ENCODE assay signal across 1 cellular context in genomic region chr2:238238766-238239551, GRCh38.
TF ChIP-seq lines count a peak whose summit lies in the region.

No MANE protein-coding gene starts in this region.

TF ChIP-seq in HepG2, 621 proteins besides CTCF, POLR2A, EP300 and RAD21 (continued from another document and continues in another):
- TF ChIP-seq PBX3 (CRISPR knock-in tag; IDR thresholded peaks at IDR 0.05; ENCODE audit: borderline replicate concordance) = peak; percentile 92; the same call in 1 of the 2 replicates
- TF ChIP-seq CREB3 (CRISPR knock-in tag; IDR thresholded peaks at IDR 0.05) = peak; percentile 99
- TF ChIP-seq SETDB1 (CRISPR knock-in tag; IDR thresholded peaks at IDR 0.05; ENCODE audit: borderline replicate concordance) = 0 out of 2 replicates have a peak, but pooled peaks have one; percentile 56
- TF ChIP-seq ZNF557 (CRISPR knock-in tag; IDR thresholded peaks at IDR 0.05) = peak; percentile 99
- 0 out of 2 replicates have a peak, but pooled peaks have one; percentile 79 for TF ChIP-seq ZC3H13 (CRISPR knock-in tag; IDR thresholded peaks at IDR 0.05)
- TF ChIP-seq HES4 (CRISPR knock-in tag; IDR thresholded peaks at IDR 0.05; ENCODE audit: borderline replicate concordance) = peak; percentile 100
- TF ChIP-seq SCMH1 (CRISPR knock-in tag; IDR thresholded peaks at IDR 0.05; ENCODE audit: borderline replicate concordance) = no peak
- no peak for TF ChIP-seq ZNF512 (CRISPR knock-in tag; IDR thresholded peaks at IDR 0.05)
- peak; percentile 99 for TF ChIP-seq ZIK1 (CRISPR knock-in tag; IDR thresholded peaks at IDR 0.05; ENCODE audit: borderline replicate concordance, low read depth)
- TF ChIP-seq ZBED4 (CRISPR knock-in tag; IDR thresholded peaks at IDR 0.05; ENCODE audit: borderline replicate concordance) = 0 out of 2 replicates have a peak, but pooled peaks have one; percentile 55
- TF ChIP-seq ZNF883 (CRISPR knock-in tag; IDR thresholded peaks at IDR 0.05; ENCODE audit: not compliant biosample characterization) = peak; percentile 98
- TF ChIP-seq SRY (CRISPR knock-in tag; IDR thresholded peaks at IDR 0.05) = peak; percentile 100
- peak; percentile 62 for TF ChIP-seq RXRB (CRISPR knock-in tag; IDR thresholded peaks at IDR 0.05; ENCODE audit: borderline replicate concordance)
- no peak for TF ChIP-seq HCFC1 (IDR thresholded peaks at IDR 0.05; ENCODE audit: low read depth, low read length)
- peak; percentile 20; the same call in 1 of the 2 replicates for TF ChIP-seq ZMYM3 (CRISPR knock-in tag; IDR thresholded peaks at IDR 0.05)
- TF ChIP-seq ZNF44 (CRISPR knock-in tag; IDR thresholded peaks at IDR 0.05) = peak; percentile 95
- TF ChIP-seq ZNF546 (CRISPR knock-in tag; conservative IDR thresholded peaks at IDR 0.05) = peak; percentile 100
- TF ChIP-seq PAWR (CRISPR knock-in tag; IDR thresholded peaks at IDR 0.05; ENCODE audit: borderline replicate concordance) = no peak
- peak; percentile 59; the same call in 1 of the 2 replicates for TF ChIP-seq SP2 (CRISPR knock-in tag; IDR thresholded peaks at IDR 0.05)
- TF ChIP-seq ZBTB1 (CRISPR knock-in tag; IDR thresholded peaks at IDR 0.05; ENCODE audit: borderline replicate concordance) = peak; percentile 71; the same call in 1 of the 2 replicates
- TF ChIP-seq SMAD9 (CRISPR knock-in tag; IDR thresholded peaks at IDR 0.05) = peak; percentile 99
- no peak for TF ChIP-seq ZNF609 (CRISPR knock-in tag; IDR thresholded peaks at IDR 0.05; ENCODE audit: borderline replicate concordance)
- TF ChIP-seq RXRA (CRISPR knock-in tag; IDR thresholded peaks at IDR 0.05) = peak; percentile 78
- peak; percentile 86 for TF ChIP-seq MED1 (CRISPR knock-in tag; IDR thresholded peaks at IDR 0.05)
- TF ChIP-seq ZNF7 (CRISPR knock-in tag; IDR thresholded peaks at IDR 0.05) = peak; percentile 65; the same call in 1 of the 2 replicates
- no peak for TF ChIP-seq HNRNPH1 (optimal IDR thresholded peaks at IDR 0.05; ENCODE audit: low read depth, low read length)
- no peak for TF ChIP-seq ZNF569 (CRISPR knock-in tag; IDR thresholded peaks at IDR 0.05; ENCODE audit: borderline replicate concordance)
- TF ChIP-seq ZNF746 (CRISPR knock-in tag; IDR thresholded peaks at IDR 0.05) = peak; percentile 78; the same call in 1 of the 2 replicates
- TF ChIP-seq ZFP82 (CRISPR knock-in tag; IDR thresholded peaks at IDR 0.05; ENCODE audit: borderline replicate concordance) = peak; percentile 81; the same call in 1 of the 2 replicates
- TF ChIP-seq SIN3A (IDR thresholded peaks at IDR 0.05; ENCODE audit: borderline replicate concordance, low read depth, low read length) = no peak
- TF ChIP-seq MAFF (IDR thresholded peaks at IDR 0.05; ENCODE audit: low read depth, low read length) = no peak
- TF ChIP-seq MEIS1 (CRISPR knock-in tag; IDR thresholded peaks at IDR 0.05; ENCODE audit: borderline replicate concordance) = no peak
- TF ChIP-seq THAP9 (CRISPR knock-in tag; IDR thresholded peaks at IDR 0.05; ENCODE audit: borderline replicate concordance) = peak; percentile 86
- peak; percentile 92 for TF ChIP-seq ZNF574 (CRISPR knock-in tag; IDR thresholded peaks at IDR 0.05)
- peak; percentile 67 for TF ChIP-seq NFATC3 (CRISPR knock-in tag; IDR thresholded peaks at IDR 0.05)
- TF ChIP-seq MIER3 (CRISPR knock-in tag; IDR thresholded peaks at IDR 0.05; ENCODE audit: borderline replicate concordance) = peak; percentile 72; the same call in 1 of the 2 replicates
- peak; percentile 96 for TF ChIP-seq DMTF1 (CRISPR knock-in tag; IDR thresholded peaks at IDR 0.05)
- peak; percentile 89 for TF ChIP-seq YEATS4 (CRISPR knock-in tag; IDR thresholded peaks at IDR 0.05; ENCODE audit: borderline replicate concordance)
- no peak for TF ChIP-seq IKZF1 (IDR thresholded peaks at IDR 0.05)
- peak; percentile 93 for TF ChIP-seq ZNF841 (CRISPR knock-in tag; IDR thresholded peaks at IDR 0.05; ENCODE audit: borderline replicate concordance)
